In genomic region chr3:156770699-156771414, GRCh38 we compare ENCODE assay signal across 22 cellular contexts. TPM values are rescaled to one million over a fixed set of nuclear protein-coding genes. Genes with fewer than 3 reads are reported as not detected.
DNase-seq lines count a peak whose midpoint lies in the region; ATAC-seq, FAIRE-seq and TF ChIP-seq lines count a peak whose summit lies in the region.
"Had no signal": no experiment of that assay in that cellular context is flagged by ENCODE, and none has a peak within 500 bp of the region (broad histone marks: within the 10 kb centered on the region; RNA-seq: fewer than 3 reads in every experiment).

No MANE protein-coding gene starts in this region.

- H3K27me3 ChIP-seq in astrocyte (ENCODE audit: insufficient read depth, low read length): no peaks in the 10 kb centered on the region

- no peaks in the 10 kb centered on the region for H3K36me3 ChIP-seq in astrocyte (ENCODE audit: insufficient read depth, low read length)

- no peaks in the 10 kb centered on the region for H3K9me3 ChIP-seq in astrocyte (ENCODE audit: insufficient read depth, low read depth, low read length)

- H3K4me1 ChIP-seq in astrocyte (ENCODE audit: insufficient read depth, low read length): no peaks in the 10 kb centered on the region

- no peak overlapping the region for H3K9ac ChIP-seq in astrocyte (ENCODE audit: low read length)

- H3K27me3 Mint-ChIP-seq in astrocyte (ENCODE audit: low read depth, unreplicated experiment): no peaks in the 10 kb centered on the region
- H3K27me3 Mint-ChIP-seq in osteocyte (ENCODE audit: unreplicated experiment): no peaks in the 10 kb centered on the region

- H4K20me1 ChIP-seq in astrocyte (ENCODE audit: insufficient read depth, low read length): no peaks in the 10 kb centered on the region

- H3K36me3 Mint-ChIP-seq in astrocyte (ENCODE audit: low read depth, unreplicated experiment) (no peaks in the 10 kb centered on the region), osteocyte (ENCODE audit: unreplicated experiment) (peaks cover 3% of the 10 kb centered on the region)
- H3K36me3 Mint-ChIP-seq: CD14-positive monocyte had no signal

- H3K4me3 Mint-ChIP-seq in astrocyte (ENCODE audit: unreplicated experiment) (no peak overlapping the region), osteocyte (ENCODE audit: unreplicated experiment) (no peak overlapping the region)
- H3K4me3 Mint-ChIP-seq: CD14-positive monocyte had no signal

- DNase-seq in DMS53 (lab: John Stamatoyannopoulos, UW) (peak; percentile 15), DMS53 treated with DMSO at 0.1 percent for 48 hours (lab: John Stamatoyannopoulos, UW; ENCODE audit: unreplicated experiment) (no peak), astrocyte (ENCODE audit: low read depth) (no peak), osteocyte (ENCODE audit: extremely low spot score, unreplicated experiment) (no peak), NCI-H2227 (lab: John Stamatoyannopoulos, UW; ENCODE audit: unreplicated experiment) (no peak), nucleus accumbens (lab: John Stamatoyannopoulos, UW) (no peak)
- DNase-seq: COR-L47, DMS 273 treated with DMSO at 0.1 percent for 48 hours, KG1, MV-4-11, NCI-H1417, NCI-H187, NCI-H226, NCI-H524 had no signal

- no peak overlapping the region for H3K27ac ChIP-seq in astrocyte (ENCODE audit: low read depth, low read length)
- H3K27ac ChIP-seq: 22Rv1 had no signal

- peak overlapping the region; percentile 23 for H3K27ac Mint-ChIP-seq in astrocyte (ENCODE audit: unreplicated experiment)
- H3K27ac Mint-ChIP-seq in osteocyte (ENCODE audit: unreplicated experiment): peak overlapping the region; percentile 81
- H3K27ac Mint-ChIP-seq: CD14-positive monocyte had no signal

- no peak overlapping the region for H2AFZ ChIP-seq in astrocyte (ENCODE audit: low read depth, low read length)

- no peak overlapping the region for H3K4me3 ChIP-seq in astrocyte (ENCODE audit: insufficient read depth, low read depth, low read length)
- H3K4me3 ChIP-seq: GM12878, SK-N-MC had no signal

- H3K4me1 Mint-ChIP-seq in astrocyte (ENCODE audit: low read depth, unreplicated experiment) (peaks cover 18% of the 10 kb centered on the region), osteocyte (ENCODE audit: unreplicated experiment) (peaks cover 50% of the 10 kb centered on the region)

- FAIRE-seq in astrocyte (lab: Jason Lieb, UNC): no peak
- FAIRE-seq: GM12878 had no signal

- no peaks in the 10 kb centered on the region for H3K79me2 ChIP-seq in astrocyte (ENCODE audit: insufficient read depth, low read length)

- no peaks in the 10 kb centered on the region for H3K9me3 Mint-ChIP-seq in astrocyte (ENCODE audit: unreplicated experiment)
- H3K9me3 Mint-ChIP-seq in osteocyte (ENCODE audit: unreplicated experiment): no peaks in the 10 kb centered on the region
- H3K9me3 Mint-ChIP-seq: CD14-positive monocyte had no signal

- peak; percentile 93 for ATAC-seq in esophagus mucosa
- ATAC-seq in GM21717 (IDR thresholded peaks at IDR 0.05; ENCODE audit: unreplicated experiment): no peak
- ATAC-seq: GM12878, Panc1, Right ventricle myocardium inferior had no signal

- no peak overlapping the region for H3K4me2 ChIP-seq in astrocyte (ENCODE audit: low read length)

- TF ChIP-seq CTCF in astrocyte (IDR thresholded peaks at IDR 0.05; ENCODE audit: insufficient read depth, low read depth, low read length) (no peak), osteocyte (IDR thresholded peaks at IDR 0.05) (no peak)

RNA-seq across cellular contexts. Expression of gene LEKR1, which starts 55.3 kb away (rescaled TPM):
- total RNA-seq in astrocyte: 0.27 and 0.43 TPM in 2 replicates
- 1.2 TPM for total RNA-seq in esophagus mucosa
- total RNA-seq in osteocyte: 0.55 and 1.0 TPM in 2 replicates
